Comparison of ENCODE assay signal across 1 cellular context in genomic region chr15:37088436-37088835, GRCh38.
TF ChIP-seq lines count a peak whose summit lies in the region.

No MANE protein-coding gene starts in this region.

TF ChIP-seq in GM23338, 12 proteins besides CTCF, POLR2A, EP300 and RAD21:
- no peak for TF ChIP-seq ZNF462 (CRISPR knock-in tag; IDR thresholded peaks at IDR 0.05)
- TF ChIP-seq STAT1 (IDR thresholded peaks at IDR 0.05; ENCODE audit: unreplicated experiment), result no peak
- TF ChIP-seq CREB1 (CRISPR knock-in tag; IDR thresholded peaks at IDR 0.05; ENCODE audit: low read depth), result no peak
- TF ChIP-seq NANOG (IDR thresholded peaks at IDR 0.05; ENCODE audit: borderline replicate concordance), result no peak
- TF ChIP-seq JUNB (IDR thresholded peaks at IDR 0.05; ENCODE audit: unreplicated experiment), result no peak
- TF ChIP-seq EZH2 (IDR thresholded peaks at IDR 0.05; ENCODE audit: low read depth, unreplicated experiment), result no peak
- no peak for TF ChIP-seq ETS1 (IDR thresholded peaks at IDR 0.05)
- TF ChIP-seq REST (IDR thresholded peaks at IDR 0.05; ENCODE audit: unreplicated experiment), result no peak
- no peak for TF ChIP-seq ZNF331 (CRISPR knock-in tag; IDR thresholded peaks at IDR 0.05; ENCODE audit: low read depth)
- no peak for TF ChIP-seq EZH2phosphoT487 (IDR thresholded peaks at IDR 0.05; ENCODE audit: unreplicated experiment)
- no peak for TF ChIP-seq POLR2AphosphoS5 (IDR thresholded peaks at IDR 0.05; ENCODE audit: low read depth)
- no peak for TF ChIP-seq ZNF114 (CRISPR knock-in tag; IDR thresholded peaks at IDR 0.05)
